ENCODE assay signal across 7 cellular contexts in the genomic region with DNA sequence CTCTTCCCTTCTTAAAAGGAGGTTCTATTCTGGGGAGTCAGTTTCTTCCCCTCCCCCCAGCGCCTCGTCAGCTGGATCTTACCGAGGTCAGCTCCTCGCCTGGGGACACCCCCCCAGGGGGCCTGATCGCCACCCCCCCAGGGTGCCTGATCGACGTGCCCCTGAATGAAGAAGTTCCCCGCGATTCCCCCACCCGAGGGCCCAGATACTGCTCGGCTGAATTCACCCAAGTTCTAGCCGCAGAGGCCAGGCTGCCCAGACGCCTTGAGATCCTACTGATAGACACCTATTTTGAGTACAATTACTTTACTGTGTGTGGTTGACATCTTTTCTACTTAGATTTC. TPM values are rescaled to one million over a fixed set of nuclear protein-coding genes. Genes with fewer than 3 reads are reported as not detected.
DNase-seq lines count a peak whose midpoint lies in the region; ATAC-seq and TF ChIP-seq lines count a peak whose summit lies in the region.

No MANE protein-coding gene starts in this region.

- H3K9me3 ChIP-seq in HAP-1 (no peaks in the 10 kb centered on the region), spleen (no peaks in the 10 kb centered on the region)

- no peaks in the 10 kb centered on the region for H3K9me3 Mint-ChIP-seq in WTC11

- no peak overlapping the region for H3K27ac ChIP-seq in spleen

- peaks cover 32% of the 10 kb centered on the region for H3K4me1 ChIP-seq in HAP-1
- H3K4me1 ChIP-seq in spleen = peaks cover 6 to 45% (median 33%) of the 10 kb centered on the region in 6 donors

- H3K36me3 ChIP-seq in HAP-1 (replicated peaks) = 0 out of 2 replicates have a peak, but pooled peaks cover 4% of the 10 kb centered on the region
- peaks cover 0 to 9% (median 0%) of the 10 kb centered on the region in 6 donors for H3K36me3 ChIP-seq in spleen

- peak overlapping the region; percentile 64 for H3K4me3 Mint-ChIP-seq in WTC11

- WGBS in spleen, 5 donors = 8 to 24% (median 17%) methylated on average over 12 to 13 of the region's 13 CpGs

- in situ Hi-C loops in HAP-1 (cut with MboI; ENCODE audit: low sequenced_read_pairs) = no loop called here

- no peak overlapping the region for H3K27ac Mint-ChIP-seq in WTC11

- intact Hi-C loops in head of caudate nucleus (cut with DNase I) = loop anchor here (5.0 to 10.0 kb wide), 2 partner anchors 45 to 98 kb away; a partner anchor contains a TSS
- intact Hi-C loops in spleen (cut with DNase I; ENCODE audit: low total_unique reads) = loop anchor here (10.0 kb wide), 1 partner anchor 58 kb away; no protein-coding TSS in a partner anchor

- ATAC-seq in WTC11 = no peak
- no peak for ATAC-seq in GM21528 (IDR thresholded peaks at IDR 0.05; ENCODE audit: low FRiP score, unreplicated experiment)

- peaks cover 49% of the 10 kb centered on the region for H3K27me3 Mint-ChIP-seq in WTC11 (ENCODE audit: low read depth)

- H3K4me1 Mint-ChIP-seq in WTC11 = peaks cover 14% of the 10 kb centered on the region

- CTCF ChIA-PET in WTC11 (lab: Charles Lee) = interaction anchor here (0.8 to 4.2 kb wide), 3 partner anchors 25 to 61 kb away, joined by 3 to 25 read pairs (median 10); a partner anchor contains a TSS

- no peaks in the 10 kb centered on the region; the same call in 1 of the 2 replicates for H3K36me3 Mint-ChIP-seq in WTC11

- H3K4me3 ChIP-seq in HAP-1 = peak overlapping the region; percentile 54
- peak overlapping the region; percentile 43 to 87 (median 62) for H3K4me3 ChIP-seq in spleen

- DNase-seq in HAP-1 (ENCODE audit: low spot score in 2 of 2) (no peak), WTC11 (ENCODE audit: low spot score) (no peak), head of caudate nucleus (peak in 35 of 42 donors; percentile 3 to 66 (median 26)), spleen (no peak), NCI-H748 (lab: John Stamatoyannopoulos, UW; ENCODE audit: unreplicated experiment) (no peak), NCI-H510A treated with DMSO at 0.1 percent for 48 hours (lab: John Stamatoyannopoulos, UW) (no peak)

- POLR2A ChIA-PET in WTC11 (lab: Charles Lee) = no interaction called here

- H3K27me3 ChIP-seq in HAP-1 (ENCODE audit: low read depth) (no peaks in the 10 kb centered on the region), spleen (replicated peaks in 1 of 7) (peaks cover 0 to 14% (median 0%) of the 10 kb centered on the region in 7 donors)

- TF ChIP-seq CTCF in WTC11 (IDR thresholded peaks at IDR 0.05) (no peak), spleen (IDR thresholded peaks at IDR 0.05 in 8 of 11, conservative IDR thresholded peaks at IDR 0.05 in 3 of 11) (no peak)

- TF ChIP-seq POLR2A in spleen (IDR thresholded peaks at IDR 0.05) = no peak

TF ChIP-seq in WTC11, 78 proteins besides CTCF, POLR2A, EP300 and RAD21:
- TF ChIP-seq CREM (CRISPR knock-in tag; IDR thresholded peaks at IDR 0.05) (no peak), NR2C2 (CRISPR knock-in tag; IDR thresholded peaks at IDR 0.05) (no peak), IRF2 (CRISPR knock-in tag; IDR thresholded peaks at IDR 0.05; ENCODE audit: borderline replicate concordance, low read depth) (no peak), ZNF423 (CRISPR knock-in tag; IDR thresholded peaks at IDR 0.05) (peak; percentile 49; the same call in 1 of the 2 replicates), ZNF138 (CRISPR knock-in tag; conservative IDR thresholded peaks at IDR 0.05) (no peak), TCF7 (CRISPR knock-in tag; IDR thresholded peaks at IDR 0.05; ENCODE audit: low read depth) (no peak)
- TF ChIP-seq, protein P1, sequence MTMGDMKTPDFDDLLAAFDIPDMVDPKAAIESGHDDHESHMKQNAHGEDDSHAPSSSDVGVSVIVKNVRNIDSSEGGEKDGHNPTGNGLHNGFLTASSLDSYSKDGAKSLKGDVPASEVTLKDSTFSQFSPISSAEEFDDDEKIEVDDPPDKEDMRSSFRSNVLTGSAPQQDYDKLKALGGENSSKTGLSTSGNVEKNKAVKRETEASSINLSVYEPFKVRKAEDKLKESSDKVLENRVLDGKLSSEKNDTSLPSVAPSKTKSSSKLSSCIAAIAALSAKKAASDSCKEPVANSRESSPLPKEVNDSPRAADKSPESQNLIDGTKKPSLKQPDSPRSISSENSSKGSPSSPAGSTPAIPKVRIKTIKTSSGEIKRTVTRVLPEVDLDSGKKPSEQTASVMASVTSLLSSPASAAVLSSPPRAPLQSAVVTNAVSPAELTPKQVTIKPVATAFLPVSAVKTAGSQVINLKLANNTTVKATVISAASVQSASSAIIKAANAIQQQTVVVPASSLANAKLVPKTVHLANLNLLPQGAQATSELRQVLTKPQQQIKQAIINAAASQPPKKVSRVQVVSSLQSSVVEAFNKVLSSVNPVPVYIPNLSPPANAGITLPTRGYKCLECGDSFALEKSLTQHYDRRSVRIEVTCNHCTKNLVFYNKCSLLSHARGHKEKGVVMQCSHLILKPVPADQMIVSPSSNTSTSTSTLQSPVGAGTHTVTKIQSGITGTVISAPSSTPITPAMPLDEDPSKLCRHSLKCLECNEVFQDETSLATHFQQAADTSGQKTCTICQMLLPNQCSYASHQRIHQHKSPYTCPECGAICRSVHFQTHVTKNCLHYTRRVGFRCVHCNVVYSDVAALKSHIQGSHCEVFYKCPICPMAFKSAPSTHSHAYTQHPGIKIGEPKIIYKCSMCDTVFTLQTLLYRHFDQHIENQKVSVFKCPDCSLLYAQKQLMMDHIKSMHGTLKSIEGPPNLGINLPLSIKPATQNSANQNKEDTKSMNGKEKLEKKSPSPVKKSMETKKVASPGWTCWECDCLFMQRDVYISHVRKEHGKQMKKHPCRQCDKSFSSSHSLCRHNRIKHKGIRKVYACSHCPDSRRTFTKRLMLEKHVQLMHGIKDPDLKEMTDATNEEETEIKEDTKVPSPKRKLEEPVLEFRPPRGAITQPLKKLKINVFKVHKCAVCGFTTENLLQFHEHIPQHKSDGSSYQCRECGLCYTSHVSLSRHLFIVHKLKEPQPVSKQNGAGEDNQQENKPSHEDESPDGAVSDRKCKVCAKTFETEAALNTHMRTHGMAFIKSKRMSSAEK (CRISPR knock-in tag; IDR thresholded peaks at IDR 0.05; ENCODE audit: borderline replicate concordance) = no peak
- TF ChIP-seq, protein P2, sequence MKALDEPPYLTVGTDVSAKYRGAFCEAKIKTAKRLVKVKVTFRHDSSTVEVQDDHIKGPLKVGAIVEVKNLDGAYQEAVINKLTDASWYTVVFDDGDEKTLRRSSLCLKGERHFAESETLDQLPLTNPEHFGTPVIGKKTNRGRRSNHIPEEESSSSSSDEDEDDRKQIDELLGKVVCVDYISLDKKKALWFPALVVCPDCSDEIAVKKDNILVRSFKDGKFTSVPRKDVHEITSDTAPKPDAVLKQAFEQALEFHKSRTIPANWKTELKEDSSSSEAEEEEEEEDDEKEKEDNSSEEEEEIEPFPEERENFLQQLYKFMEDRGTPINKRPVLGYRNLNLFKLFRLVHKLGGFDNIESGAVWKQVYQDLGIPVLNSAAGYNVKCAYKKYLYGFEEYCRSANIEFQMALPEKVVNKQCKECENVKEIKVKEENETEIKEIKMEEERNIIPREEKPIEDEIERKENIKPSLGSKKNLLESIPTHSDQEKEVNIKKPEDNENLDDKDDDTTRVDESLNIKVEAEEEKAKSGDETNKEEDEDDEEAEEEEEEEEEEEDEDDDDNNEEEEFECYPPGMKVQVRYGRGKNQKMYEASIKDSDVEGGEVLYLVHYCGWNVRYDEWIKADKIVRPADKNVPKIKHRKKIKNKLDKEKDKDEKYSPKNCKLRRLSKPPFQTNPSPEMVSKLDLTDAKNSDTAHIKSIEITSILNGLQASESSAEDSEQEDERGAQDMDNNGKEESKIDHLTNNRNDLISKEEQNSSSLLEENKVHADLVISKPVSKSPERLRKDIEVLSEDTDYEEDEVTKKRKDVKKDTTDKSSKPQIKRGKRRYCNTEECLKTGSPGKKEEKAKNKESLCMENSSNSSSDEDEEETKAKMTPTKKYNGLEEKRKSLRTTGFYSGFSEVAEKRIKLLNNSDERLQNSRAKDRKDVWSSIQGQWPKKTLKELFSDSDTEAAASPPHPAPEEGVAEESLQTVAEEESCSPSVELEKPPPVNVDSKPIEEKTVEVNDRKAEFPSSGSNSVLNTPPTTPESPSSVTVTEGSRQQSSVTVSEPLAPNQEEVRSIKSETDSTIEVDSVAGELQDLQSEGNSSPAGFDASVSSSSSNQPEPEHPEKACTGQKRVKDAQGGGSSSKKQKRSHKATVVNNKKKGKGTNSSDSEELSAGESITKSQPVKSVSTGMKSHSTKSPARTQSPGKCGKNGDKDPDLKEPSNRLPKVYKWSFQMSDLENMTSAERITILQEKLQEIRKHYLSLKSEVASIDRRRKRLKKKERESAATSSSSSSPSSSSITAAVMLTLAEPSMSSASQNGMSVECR (CRISPR knock-in tag; IDR thresholded peaks at IDR 0.05; ENCODE audit: borderline replicate concordance) = 0 out of 2 replicates have a peak, but pooled peaks have one; percentile 1

RNA-seq across cellular contexts. Expression of a gene that starts 1.4 kb away (rescaled TPM):
- total RNA-seq in WTC11 (2021) (37.1 to 38.6 TPM (median 37.9 TPM) in 3 replicates), spleen (10 to 100 TPM; 33.8 to 52.7 (median 40.6) TPM)
- 10 to 100 TPM; 12.3 to 27.1 (median 14.3) TPM for polyA plus RNA-seq in spleen

RNA-seq across cellular contexts. Expression of a gene that starts 25.2 kb away (rescaled TPM):
- total RNA-seq in WTC11 (2021) (37.8 to 43.6 TPM (median 40.7 TPM) in 3 replicates), spleen (10 to 100 TPM in 5 of 7 donors, 1 to 10 TPM in 2; 8.9 to 14.8 (median 11.7) TPM)
- 10 to 100 TPM in 2 of 3 donors, 1 to 10 TPM in 1; 9.1 to 19.5 (median 14.1) TPM for polyA plus RNA-seq in spleen

RNA-seq across cellular contexts. Expression of a gene that starts 29.9 kb away (rescaled TPM):
- total RNA-seq in WTC11 (2021) (467 to 550 TPM (median 535 TPM) in 3 replicates), spleen (10 to 100 TPM; 27.3 to 71.4 (median 50.0) TPM)
- polyA plus RNA-seq in spleen = 10 to 100 TPM; 43.4 to 75.8 (median 67.7) TPM

RNA-seq across cellular contexts. Expression of a gene that starts 45.1 kb away (rescaled TPM):
- total RNA-seq in WTC11 (2021) (104 to 108 TPM (median 107 TPM) in 3 replicates), spleen (10 to 100 TPM; 35.7 to 63.2 (median 51.0) TPM)
- polyA plus RNA-seq in spleen = 10 to 100 TPM; 19.5 to 40.6 (median 32.2) TPM

RNA-seq across cellular contexts. Expression of a gene that starts 56.5 kb away (rescaled TPM):
- total RNA-seq in WTC11 (2021) = 119 to 144 TPM (median 140 TPM) in 3 replicates
- 10 to 100 TPM; 38.0 to 64.1 (median 48.0) TPM for total RNA-seq in spleen
- polyA plus RNA-seq in spleen = 100 to 1,000 TPM in 1 of 3 donors, 10 to 100 TPM in 2; 85.0 to 108 (median 85.7) TPM

Comparison
In these comparisons a context has a peak if more than half of its experiments do, and no peak if none do; other contexts are left out.
1. DNase-seq: peak in head of caudate nucleus (35 of 42); none in HAP-1 (0 of 2), WTC11 (single experiment), spleen (single experiment), NCI-H748 (single experiment) and NCI-H510A treated with DMSO at 0.1 percent for 48 hours (single experiment).